9 cellular contexts compared by ENCODE assay signal in genomic region chr7:47600199-47601118, GRCh38. TPM values are rescaled to one million over a fixed set of nuclear protein-coding genes. Genes with fewer than 3 reads are reported as not detected.
DNase-seq lines count a peak whose midpoint lies in the region; ATAC-seq and TF ChIP-seq lines count a peak whose summit lies in the region.
"Had no signal": no experiment of that assay in that cellular context is flagged by ENCODE, and none has a peak within 500 bp of the region (broad histone marks: within the 10 kb centered on the region; RNA-seq: fewer than 3 reads in every experiment).

No MANE protein-coding gene starts in this region.

- TF ChIP-seq CTCF in cardiac fibroblast (IDR thresholded peaks at IDR 0.05; ENCODE audit: low read depth, low read length) = no peak

- no peak overlapping the region for H3K27ac Mint-ChIP-seq in activated T-cell treated with anti-CD3 and anti-CD28 coated beads, Interleukin-2, amount 50 U/mL, for 72 hours

- no peak overlapping the region for H3K4me3 Mint-ChIP-seq in activated T-cell treated with anti-CD3 and anti-CD28 coated beads, Interleukin-2, amount 50 U/mL, for 72 hours

- H3K4me1 Mint-ChIP-seq in activated T-cell treated with anti-CD3 and anti-CD28 coated beads, Interleukin-2, amount 50 U/mL, for 72 hours (ENCODE audit: low read depth) = no peaks in the 10 kb centered on the region

- H3K36me3 Mint-ChIP-seq in activated T-cell treated with anti-CD3 and anti-CD28 coated beads, Interleukin-2, amount 50 U/mL, for 72 hours (ENCODE audit: insufficient read depth in 2 of 2) = peaks cover 8 to 9% of the 10 kb centered on the region in 2 donors

- peak; percentile 81 for DNase-seq in HT1080 (ENCODE audit: low read depth)
- peak; percentile 83 to 90 for DNase-seq in cardiac fibroblast (ENCODE audit: low read depth in 2 of 2)
- no peak for DNase-seq in sciatic nerve (ENCODE audit: low spot score)
- no peak for DNase-seq in substantia nigra (lab: John Stamatoyannopoulos, UW)
- no peak for DNase-seq in GF-D8 (lab: John Stamatoyannopoulos, UW)
- DNase-seq in activated T-cell treated with anti-CD3 and anti-CD28 coated beads, Interleukin-2, amount 50 U/mL, for 72 hours = no peak
- DNase-seq in amniotic stem cell (lab: John Stamatoyannopoulos, UW) = no peak

- ATAC-seq in GM19395 (IDR thresholded peaks at IDR 0.05; ENCODE audit: unreplicated experiment) (peak; percentile 48), sciatic nerve (peak; percentile 73)
- ATAC-seq in activated T-cell treated with anti-CD3 and anti-CD28 coated beads, Interleukin-2, amount 50 U/mL, for 72 hours (replicated peaks in 1 of 2) = no peak

- peaks cover 9% of the 10 kb centered on the region for H3K27me3 Mint-ChIP-seq in activated T-cell treated with anti-CD3 and anti-CD28 coated beads, Interleukin-2, amount 50 U/mL, for 72 hours (ENCODE audit: low read depth)

- no peak overlapping the region for H3K27ac ChIP-seq in substantia nigra (ENCODE audit: low read depth, low read length, poor library complexity, severe bottlenecking)
- H3K27ac ChIP-seq: HL-60 had no signal

- intact Hi-C loops in sciatic nerve (cut with DNase I) = no loop called here

- peaks cover 3 to 9% of the 10 kb centered on the region in 2 donors for H3K9me3 Mint-ChIP-seq in activated T-cell treated with anti-CD3 and anti-CD28 coated beads, Interleukin-2, amount 50 U/mL, for 72 hours

- peak overlapping the region in 1 of 2 donors; percentile 16 for H3K4me3 ChIP-seq in cardiac fibroblast (replicated peaks in 1 of 2; ENCODE audit: low read depth in 2 of 2, low read length in 2 of 2)

RNA-seq across cellular contexts. Expression of gene TNS3, which starts 18.5 kb away (rescaled TPM):
- 32.6 and 38.2 TPM in 2 replicates for total RNA-seq in HT1080 (2014; rRNA removed; shearing (Covaris generic))
- 15.1 and 17.2 TPM in 2 replicates for polyA plus RNA-seq in HT1080 (2015; cell fraction: cytosol; rRNA removed)
- 41.0 and 45.0 TPM in 2 replicates for polyA plus RNA-seq in HT1080 (2015; cell fraction: nucleus; rRNA removed)
- 230 TPM for total RNA-seq in sciatic nerve
- total RNA-seq in activated T-cell treated with anti-CD3 and anti-CD28 coated beads, Interleukin-2, amount 50 U/mL, for 72 hours = 1 to 10 TPM in 1 of 2 donors, under 1 TPM in 1; 0.29 to 1.2 TPM

Comparison
In these comparisons a context has a peak if more than half of its experiments do, and no peak if none do; other contexts are left out.
1. ATAC-seq: peak in GM19395 (single experiment) and sciatic nerve (single experiment); none in activated T-cell treated with anti-CD3 and anti-CD28 coated beads, Interleukin-2, amount 50 U/mL, for 72 hours (0 of 2).
2. DNase-seq: peak in HT1080 (single experiment) and cardiac fibroblast (2 of 2); none in sciatic nerve (single experiment), substantia nigra (0 of 49), GF-D8 (single experiment), activated T-cell treated with anti-CD3 and anti-CD28 coated beads, Interleukin-2, amount 50 U/mL, for 72 hours (0 of 2) and amniotic stem cell (single experiment).
3. RNA of gene TNS3, which starts 18.5 kb away (total RNA-seq): 230 TPM in sciatic nerve (single experiment) and 32.6 to 38.2 TPM in HT1080; 0.29 to 1.2 TPM in activated T-cell treated with anti-CD3 and anti-CD28 coated beads, Interleukin-2, amount 50 U/mL, for 72 hours; every median in the first group is over 10 times any median in the second.